Comparison of ENCODE assay signal across 13 cellular contexts in the genomic region with DNA sequence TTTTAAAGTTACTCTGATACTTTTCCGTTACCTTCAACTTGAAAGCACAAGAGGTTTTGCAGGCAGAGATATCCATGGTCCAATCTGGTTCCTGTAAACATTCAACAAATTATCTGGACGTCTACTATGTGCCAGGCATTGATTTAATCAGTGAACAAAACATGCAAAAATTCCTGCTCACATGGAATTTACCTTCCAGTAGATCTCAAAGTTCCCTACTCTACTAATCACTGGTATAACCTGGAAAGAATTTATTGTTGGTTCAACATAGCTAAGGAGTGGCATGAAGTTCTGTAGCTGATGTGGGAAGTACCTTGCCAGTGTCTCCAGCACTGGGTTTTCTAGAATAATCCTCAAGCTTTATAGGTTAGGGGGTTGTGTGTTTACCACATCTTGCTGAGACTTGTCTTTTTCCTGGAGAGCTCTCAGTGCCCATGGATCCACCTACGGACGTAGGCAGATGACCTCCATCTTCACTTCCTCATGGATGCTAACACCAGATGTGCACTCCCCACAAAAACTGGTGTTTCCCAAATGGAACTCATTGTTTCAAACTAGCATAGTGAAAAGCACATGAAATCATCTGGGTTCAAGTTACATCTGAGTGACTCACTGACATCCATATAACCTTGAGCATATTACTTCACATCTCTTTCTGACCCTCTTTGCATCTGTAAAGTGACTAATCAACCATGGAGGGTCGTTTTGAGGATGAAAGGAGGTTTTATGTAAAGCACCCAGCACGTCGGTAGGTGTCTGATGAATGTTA. TPM values are rescaled to one million over a fixed set of nuclear protein-coding genes. Genes with fewer than 3 reads are reported as not detected.
A peak's percentile ranks its signal among the peaks of the same experiment; 100 is the strongest.
DNase-seq lines count a peak whose midpoint lies in the region; ATAC-seq and TF ChIP-seq lines count a peak whose summit lies in the region.
"Had no signal": no experiment of that assay in that cellular context is flagged by ENCODE, and none has a peak within 500 bp of the region (broad histone marks: within the 10 kb centered on the region; RNA-seq: fewer than 3 reads in every experiment).

No MANE protein-coding gene starts in this region.

- H3K4me3 ChIP-seq in AG04450 (ENCODE audit: low read depth, low read length) = no peak overlapping the region
- H3K4me3 ChIP-seq in body of pancreas = no peak overlapping the region
- H3K4me3 ChIP-seq: spleen had no signal

- H3K4me3 Mint-ChIP-seq in stimulated activated effector memory CD8-positive, alpha-beta T cell treated with anti-CD3 and anti-CD28 coated beads, Interleukin-12 subunit alpha, Interleukin-12 subunit beta, amount 100 ng/mL, for 72 hours = no peak overlapping the region
- H3K4me3 Mint-ChIP-seq: stimulated activated memory B cell treated with anti-CD40 and anti-IgM and Interleukin-4, amounts not matched to agents 10 μg/mL and 1 μg/mL and 100 μg/mL, for 72 hours had no signal

- H3K9me3 Mint-ChIP-seq in stimulated activated effector memory CD8-positive, alpha-beta T cell treated with anti-CD3 and anti-CD28 coated beads, Interleukin-12 subunit alpha, Interleukin-12 subunit beta, amount 100 ng/mL, for 72 hours = no peaks in the 10 kb centered on the region
- H3K9me3 Mint-ChIP-seq: stimulated activated memory B cell treated with anti-CD40 and anti-IgM and Interleukin-4, amounts not matched to agents 10 μg/mL and 1 μg/mL and 100 μg/mL, for 72 hours had no signal

- 45 to 50% methylated on average over 7 of the region's 7 CpGs for WGBS in body of pancreas, 2 donors

- no peak overlapping the region for H3K27ac Mint-ChIP-seq in stimulated activated effector memory CD8-positive, alpha-beta T cell treated with anti-CD3 and anti-CD28 coated beads, Interleukin-12 subunit alpha, Interleukin-12 subunit beta, amount 100 ng/mL, for 72 hours
- H3K27ac Mint-ChIP-seq: stimulated activated memory B cell treated with anti-CD40 and anti-IgM and Interleukin-4, amounts not matched to agents 10 μg/mL and 1 μg/mL and 100 μg/mL, for 72 hours had no signal

- H3K9me3 ChIP-seq in AG04450 (ENCODE audit: control insufficient read depth, insufficient read depth, low read length) (no peaks in the 10 kb centered on the region), body of pancreas (no peaks in the 10 kb centered on the region)
- H3K9me3 ChIP-seq: spleen had no signal

- ATAC-seq in body of pancreas = peak; percentile 81
- peak; percentile 55 for ATAC-seq in left colon
- ATAC-seq in stimulated activated effector memory CD8-positive, alpha-beta T cell treated with anti-CD3 and anti-CD28 coated beads, Interleukin-12 subunit alpha, Interleukin-12 subunit beta, amount 100 ng/mL, for 72 hours = no peak
- ATAC-seq in GM19351 (IDR thresholded peaks at IDR 0.05; ENCODE audit: unreplicated experiment) = no peak
- ATAC-seq: stimulated activated memory B cell treated with anti-CD40 and anti-IgM and Interleukin-4, amounts not matched to agents 10 μg/mL and 1 μg/mL and 100 μg/mL, for 72 hours had no signal

- H3K27me3 ChIP-seq in AG04450 (ENCODE audit: control insufficient read depth, insufficient read depth, low read length) = no peaks in the 10 kb centered on the region
- no peaks in the 10 kb centered on the region for H3K27me3 ChIP-seq in body of pancreas

- intact Hi-C loops in body of pancreas (cut with DNase I) = no loop called here
- intact Hi-C loops in left colon (cut with DNase I, micrococcal nuclease) = no loop called here

- CTCF ChIA-PET in AG04450 (lab: Charles Lee) = interaction anchor here (1.0 kb wide), 1 partner anchor 10 kb away, joined by 3 read pairs; a partner anchor contains a TSS

- no peak for TF ChIP-seq CTCF in AG04450 (IDR thresholded peaks at IDR 0.05; ENCODE audit: low read depth, low read length)
- no peak for TF ChIP-seq CTCF in body of pancreas (IDR thresholded peaks at IDR 0.05)

- H3K27ac ChIP-seq in AG04450 (ENCODE audit: low read depth, low read length) (peak overlapping the region; percentile 86), body of pancreas (peak overlapping the region; percentile 67 to 83 (median 76))
- H3K27ac ChIP-seq: HL-60, spleen had no signal

- H3K4me1 ChIP-seq in body of pancreas = peaks cover 62% of the 10 kb centered on the region
- H3K4me1 ChIP-seq: spleen had no signal

- POLR2A ChIA-PET in AG04450 (lab: Yijun Ruan, JAX) = no interaction called here

- peaks cover 0 to 8% of the 10 kb centered on the region in 2 donors for H3K36me3 ChIP-seq in body of pancreas (replicated peaks in 1 of 2; ENCODE audit: insufficient read depth in 1 of 2, low read depth in 2 of 2)
- H3K36me3 ChIP-seq: spleen had no signal

- H3K36me3 Mint-ChIP-seq in stimulated activated effector memory CD8-positive, alpha-beta T cell treated with anti-CD3 and anti-CD28 coated beads, Interleukin-12 subunit alpha, Interleukin-12 subunit beta, amount 100 ng/mL, for 72 hours = no peaks in the 10 kb centered on the region
- H3K36me3 Mint-ChIP-seq: stimulated activated memory B cell treated with anti-CD40 and anti-IgM and Interleukin-4, amounts not matched to agents 10 μg/mL and 1 μg/mL and 100 μg/mL, for 72 hours had no signal

- no peaks in the 10 kb centered on the region for H3K4me1 Mint-ChIP-seq in stimulated activated effector memory CD8-positive, alpha-beta T cell treated with anti-CD3 and anti-CD28 coated beads, Interleukin-12 subunit alpha, Interleukin-12 subunit beta, amount 100 ng/mL, for 72 hours
- H3K4me1 Mint-ChIP-seq: stimulated activated memory B cell treated with anti-CD40 and anti-IgM and Interleukin-4, amounts not matched to agents 10 μg/mL and 1 μg/mL and 100 μg/mL, for 72 hours had no signal

- DNase-seq in AG04450 (ENCODE audit: low read depth, low spot score) (peak; percentile 34), HT1080 (ENCODE audit: low read depth) (peak; percentile 91), body of pancreas (no peak), left colon (no peak), SK-N-DZ (ENCODE audit: low spot score) (no peak)
- DNase-seq in stimulated activated effector memory CD8-positive, alpha-beta T cell treated with anti-CD3 and anti-CD28 coated beads, Interleukin-12 subunit alpha, Interleukin-12 subunit beta, amount 100 ng/mL, for 72 hours (ENCODE audit: low spot score in 2 of 2) = no peak
- DNase-seq in activated naive CD4-positive, alpha-beta T cell treated with anti-CD3 and anti-CD28 coated beads, Interleukin-2, amount 50 U/mL, for 16 hours = no peak
- DNase-seq: activated CD8-positive, alpha-beta memory T cell treated with anti-CD3 and anti-CD28 coated beads, Interleukin-2, amount 50 U/mL, for 48 hours; NCI-H446 treated with DMSO at 0.1 percent for 48 hours; spleen had no signal

- no peak for TF ChIP-seq POLR2A in body of pancreas (IDR thresholded peaks at IDR 0.05)

RNA-seq across cellular contexts. Expression of a gene that starts 10.0 kb away (rescaled TPM):
- 1.4 and 2.1 TPM in 2 replicates for polyA plus RNA-seq in AG04450 (2011; rRNA removed)
- 2.8 and 3.3 TPM in 2 replicates for polyA minus RNA-seq in AG04450 (2011; rRNA and poly(A)+ RNA removed)
- total RNA-seq in HT1080 (2014; rRNA removed; shearing (Covaris generic)) = 3.9 and 4.0 TPM in 2 replicates
- 2.2 and 2.3 TPM in 2 replicates for polyA plus RNA-seq in HT1080 (2015; cell fraction: cytosol; rRNA removed)
- polyA plus RNA-seq in HT1080 (2015; cell fraction: nucleus; rRNA removed) = 2.9 and 3.0 TPM in 2 replicates
- total RNA-seq in body of pancreas (10 to 100 TPM; 23.1 to 63.6 TPM), left colon (100 to 1,000 TPM; 127 to 129 TPM)
- polyA plus RNA-seq in SK-N-DZ (2014; cell fraction: cytosol; rRNA removed) = 0.20 and 0.51 TPM in 2 replicates
- polyA plus RNA-seq in SK-N-DZ (2014; cell fraction: nucleus; rRNA removed) = 1.7 and 3.0 TPM in 2 replicates

RNA-seq across cellular contexts. Expression of a gene that starts 57.4 kb away (rescaled TPM):
- 38.6 and 40.9 TPM in 2 replicates for polyA plus RNA-seq in AG04450 (2011; rRNA removed)
- polyA minus RNA-seq in AG04450 (2011; rRNA and poly(A)+ RNA removed) = 20.0 and 30.6 TPM in 2 replicates
- 103 and 123 TPM in 2 replicates for total RNA-seq in HT1080 (2014; rRNA removed; shearing (Covaris generic))
- polyA plus RNA-seq in HT1080 (2015; cell fraction: cytosol; rRNA removed) = 60.2 and 66.6 TPM in 2 replicates
- 94.9 and 100 TPM in 2 replicates for polyA plus RNA-seq in HT1080 (2015; cell fraction: nucleus; rRNA removed)
- total RNA-seq in body of pancreas = 10 to 100 TPM in 1 of 2 donors, 1 to 10 TPM in 1; 5.3 to 13.0 TPM
- total RNA-seq in left colon = 10 to 100 TPM; 20.3 to 24.8 TPM
- polyA plus RNA-seq in SK-N-DZ (2014; cell fraction: cytosol; rRNA removed) = 39.4 and 44.2 TPM in 2 replicates
- polyA plus RNA-seq in SK-N-DZ (2014; cell fraction: nucleus; rRNA removed) = 37.5 and 39.4 TPM in 2 replicates

Comparison
In these comparisons a context has a peak if more than half of its experiments do, and no peak if none do; other contexts are left out.
1. DNase-seq: peak in AG04450 (single experiment) and HT1080 (single experiment); none in body of pancreas (0 of 4), left colon (0 of 2), SK-N-DZ (single experiment), stimulated activated effector memory CD8-positive, alpha-beta T cell treated with anti-CD3 and anti-CD28 coated beads, Interleukin-12 subunit alpha, Interleukin-12 subunit beta, amount 100 ng/mL, for 72 hours (0 of 2) and activated naive CD4-positive, alpha-beta T cell treated with anti-CD3 and anti-CD28 coated beads, Interleukin-2, amount 50 U/mL, for 16 hours (single experiment).
2. ATAC-seq: peak in body of pancreas (single experiment) and left colon (single experiment); none in stimulated activated effector memory CD8-positive, alpha-beta T cell treated with anti-CD3 and anti-CD28 coated beads, Interleukin-12 subunit alpha, Interleukin-12 subunit beta, amount 100 ng/mL, for 72 hours (single experiment) and GM19351 (single experiment).